26 cellular contexts compared by ENCODE assay signal in the genomic region with DNA sequence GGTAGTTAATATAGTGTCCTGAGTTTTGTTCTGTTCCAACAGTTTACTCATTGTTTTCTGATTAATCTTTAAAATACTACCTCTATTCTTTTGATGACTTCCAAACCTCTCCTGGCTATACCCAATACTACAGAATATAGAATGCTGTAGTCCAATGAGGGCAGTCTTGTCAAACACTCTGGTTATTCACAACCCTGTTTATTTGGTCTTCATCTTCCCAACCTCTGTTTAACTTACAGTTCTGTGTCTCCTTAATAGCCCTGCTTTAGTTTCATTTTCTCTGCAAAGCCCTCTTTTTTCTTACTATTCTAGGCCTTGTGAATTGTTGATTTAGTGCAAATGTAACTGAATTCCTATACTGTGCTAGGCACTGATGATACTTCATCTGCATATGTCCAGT. TPM values are rescaled to one million over a fixed set of nuclear protein-coding genes. Genes with fewer than 3 reads are reported as not detected.
A peak's percentile ranks its signal among the peaks of the same experiment; 100 is the strongest.
DNase-seq lines count a peak whose midpoint lies in the region; ATAC-seq and TF ChIP-seq lines count a peak whose summit lies in the region.
"Had no signal": no experiment of that assay in that cellular context is flagged by ENCODE, and none has a peak within 500 bp of the region (broad histone marks: within the 10 kb centered on the region; RNA-seq: fewer than 3 reads in every experiment).

No MANE protein-coding gene starts in this region.

- intact Hi-C loops in testis (cut with DNase I; ENCODE audit: low total_unique reads): no loop called here

- H3K4me1 ChIP-seq in testis: no peaks in the 10 kb centered on the region
- H3K4me1 ChIP-seq: BE2C had no signal

- TF ChIP-seq POLR2A in testis (IDR thresholded peaks at IDR 0.05): no peak

- peak overlapping the region in 1 of 2 donors; percentile 49 for H3K4me3 Mint-ChIP-seq in activated T-cell treated with anti-CD3 and anti-CD28 coated beads, Interleukin-2, amount 50 U/mL, for 72 hours
- H3K4me3 Mint-ChIP-seq in activated T-cell treated with anti-CD3 and anti-CD28 coated beads, Interleukin-2, amount 50 U/mL, for 24 hours: no peak overlapping the region
- peak overlapping the region; percentile 28 for H3K4me3 Mint-ChIP-seq in activated T-helper 17 cell treated with anti-CD3 and anti-CD28 coated beads, Interleukin-2, amount 50 U/mL, for 72 hours
- H3K4me3 Mint-ChIP-seq in immature natural killer cell (peak overlapping the region in 4 of 5 donors; percentile 2 to 60 (median 16)), osteocyte (ENCODE audit: unreplicated experiment) (peak overlapping the region; percentile 10)
- H3K4me3 Mint-ChIP-seq: H9, nephron had no signal

- no peak for ATAC-seq in activated T-cell treated with anti-CD3 and anti-CD28 coated beads, Interleukin-2, amount 50 U/mL, for 72 hours (replicated peaks in 1 of 2)
- ATAC-seq in activated T-helper 17 cell treated with anti-CD3 and anti-CD28 coated beads, Interleukin-2, amount 50 U/mL, for 72 hours (replicated peaks): no peak
- ATAC-seq: heart right ventricle had no signal

- H3K27ac ChIP-seq in testis: no peak overlapping the region
- H3K27ac ChIP-seq: heart right ventricle had no signal

- H3K36me3 ChIP-seq in testis (ENCODE audit: low read depth, missing control alignments): no peaks in the 10 kb centered on the region
- H3K36me3 ChIP-seq: BE2C, heart right ventricle had no signal

- H3K4me3 ChIP-seq in testis: no peak overlapping the region
- H3K4me3 ChIP-seq: heart right ventricle, smooth muscle cell had no signal

- H3K27me3 Mint-ChIP-seq in activated T-cell treated with anti-CD3 and anti-CD28 coated beads, Interleukin-2, amount 50 U/mL, for 72 hours (ENCODE audit: low read depth): no peaks in the 10 kb centered on the region
- H3K27me3 Mint-ChIP-seq in activated T-cell treated with anti-CD3 and anti-CD28 coated beads, Interleukin-2, amount 50 U/mL, for 24 hours: no peaks in the 10 kb centered on the region
- H3K27me3 Mint-ChIP-seq in activated T-helper 17 cell treated with anti-CD3 and anti-CD28 coated beads, Interleukin-2, amount 50 U/mL, for 72 hours: no peaks in the 10 kb centered on the region
- H3K27me3 Mint-ChIP-seq in immature natural killer cell (ENCODE audit: low read depth in 3 of 3): peaks cover 0 to 2% (median 0%) of the 10 kb centered on the region in 3 donors
- no peaks in the 10 kb centered on the region for H3K27me3 Mint-ChIP-seq in osteocyte (ENCODE audit: unreplicated experiment)

- H3K27ac Mint-ChIP-seq in activated T-cell treated with anti-CD3 and anti-CD28 coated beads, Interleukin-2, amount 50 U/mL, for 72 hours: peak overlapping the region; percentile 7
- H3K27ac Mint-ChIP-seq in activated T-cell treated with anti-CD3 and anti-CD28 coated beads, Interleukin-2, amount 50 U/mL, for 24 hours: no peak overlapping the region
- H3K27ac Mint-ChIP-seq in activated T-helper 17 cell treated with anti-CD3 and anti-CD28 coated beads, Interleukin-2, amount 50 U/mL, for 72 hours: no peak overlapping the region
- peak overlapping the region in 1 of 6 donors; percentile 50 for H3K27ac Mint-ChIP-seq in immature natural killer cell
- H3K27ac Mint-ChIP-seq in osteocyte (ENCODE audit: unreplicated experiment): peak overlapping the region; percentile 21
- H3K27ac Mint-ChIP-seq: H9 had no signal

- no peaks in the 10 kb centered on the region for H3K36me3 Mint-ChIP-seq in activated T-cell treated with anti-CD3 and anti-CD28 coated beads, Interleukin-2, amount 50 U/mL, for 72 hours (ENCODE audit: insufficient read depth in 2 of 2)
- no peaks in the 10 kb centered on the region for H3K36me3 Mint-ChIP-seq in activated T-cell treated with anti-CD3 and anti-CD28 coated beads, Interleukin-2, amount 50 U/mL, for 24 hours (ENCODE audit: low read depth)
- no peaks in the 10 kb centered on the region for H3K36me3 Mint-ChIP-seq in activated T-helper 17 cell treated with anti-CD3 and anti-CD28 coated beads, Interleukin-2, amount 50 U/mL, for 72 hours (ENCODE audit: low read depth)
- H3K36me3 Mint-ChIP-seq in immature natural killer cell (no peaks in the 10 kb centered on the region), osteocyte (ENCODE audit: unreplicated experiment) (no peaks in the 10 kb centered on the region)

- H3K27me3 ChIP-seq in testis: no peaks in the 10 kb centered on the region
- H3K27me3 ChIP-seq: BE2C, heart right ventricle had no signal

- DNase-seq in activated T-cell treated with anti-CD3 and anti-CD28 coated beads, Interleukin-2, amount 50 U/mL, for 72 hours: no peak
- DNase-seq in activated T-cell treated with anti-CD3 and anti-CD28 coated beads, Interleukin-2, amount 50 U/mL, for 24 hours: no peak
- peak in 1 of 3 donors; percentile 5 for DNase-seq in immature natural killer cell
- no peak for DNase-seq in osteocyte (ENCODE audit: extremely low spot score, unreplicated experiment)
- DNase-seq in testis: no peak
- DNase-seq in dedifferentiated amniotic fluid mesenchymal stem cell (ENCODE audit: extremely low spot score): no peak
- DNase-seq in cerebellar cortex (ENCODE audit: low spot score): no peak
- DNase-seq: 8988T; activated CD4-positive, alpha-beta T cell treated with anti-CD3 and anti-CD28 coated beads, Interleukin-2, amount 50 U/mL, for 1 hour; activated CD8-positive, alpha-beta memory T cell treated with anti-CD3 and anti-CD28 coated beads, Interleukin-2, amount 50 U/mL, for 4 hours; activated gamma-delta T cell; anterior cingulate cortex; BE2C; cerebellar nuclear complex; COR-L47; H9; heart right ventricle; KG1; MV-4-11; NCI-H1694 treated with DMSO at 0.1 percent for 48 hours; posterior cingulate gyrus; SHP77 treated with DMSO at 0.1 percent for 48 hours; stimulated activated CD4-positive, alpha-beta T cell treated with anti-CD3 and anti-CD28 coated beads, Interleukin-4, amount 100 ng/mL, for 24 hours had no signal

- H3K4me1 Mint-ChIP-seq in activated T-cell treated with anti-CD3 and anti-CD28 coated beads, Interleukin-2, amount 50 U/mL, for 72 hours (ENCODE audit: low read depth): peaks cover 35% of the 10 kb centered on the region
- peaks cover 36% of the 10 kb centered on the region for H3K4me1 Mint-ChIP-seq in activated T-cell treated with anti-CD3 and anti-CD28 coated beads, Interleukin-2, amount 50 U/mL, for 24 hours (ENCODE audit: low read depth)
- H3K4me1 Mint-ChIP-seq in activated T-helper 17 cell treated with anti-CD3 and anti-CD28 coated beads, Interleukin-2, amount 50 U/mL, for 72 hours: peaks cover 17% of the 10 kb centered on the region
- peaks cover 26 to 43% of the 10 kb centered on the region in 2 donors for H3K4me1 Mint-ChIP-seq in immature natural killer cell
- H3K4me1 Mint-ChIP-seq in osteocyte (ENCODE audit: unreplicated experiment): peaks cover 12% of the 10 kb centered on the region

- H3K9me3 Mint-ChIP-seq in activated T-cell treated with anti-CD3 and anti-CD28 coated beads, Interleukin-2, amount 50 U/mL, for 72 hours: no peaks in the 10 kb centered on the region
- H3K9me3 Mint-ChIP-seq in activated T-cell treated with anti-CD3 and anti-CD28 coated beads, Interleukin-2, amount 50 U/mL, for 24 hours: no peaks in the 10 kb centered on the region
- H3K9me3 Mint-ChIP-seq in activated T-helper 17 cell treated with anti-CD3 and anti-CD28 coated beads, Interleukin-2, amount 50 U/mL, for 72 hours: no peaks in the 10 kb centered on the region
- H3K9me3 Mint-ChIP-seq in immature natural killer cell (no peaks in the 10 kb centered on the region), osteocyte (ENCODE audit: unreplicated experiment) (no peaks in the 10 kb centered on the region)
- H3K9me3 Mint-ChIP-seq: H9, nephron had no signal

- no peak for TF ChIP-seq CTCF in osteocyte (IDR thresholded peaks at IDR 0.05)
- TF ChIP-seq CTCF in testis (IDR thresholded peaks at IDR 0.05): no peak

- H3K9me3 ChIP-seq in testis: no peaks in the 10 kb centered on the region
- H3K9me3 ChIP-seq: BE2C, heart right ventricle had no signal

RNA-seq across cellular contexts. Expression of a gene that starts 40.0 kb away (rescaled TPM):
- total RNA-seq in activated T-cell treated with anti-CD3 and anti-CD28 coated beads, Interleukin-2, amount 50 U/mL, for 72 hours: 1 to 10 TPM; 3.0 to 4.4 TPM
- total RNA-seq in activated T-helper 17 cell treated with anti-CD3 and anti-CD28 coated beads, Interleukin-2, amount 50 U/mL, for 72 hours: 1 to 10 TPM; 1.9 to 2.5 TPM
- polyA plus RNA-seq in immature natural killer cell: 1 to 10 TPM; 6.2 to 7.3 (median 6.5) TPM
- 12.5 and 12.9 TPM in 2 replicates for total RNA-seq in osteocyte
- total RNA-seq in testis: 10 to 100 TPM; 21.6 to 38.3 TPM
- 11.4 TPM for polyA plus RNA-seq in testis (ENCODE audit: insufficient read depth, low read depth, low replicate concordance)

Comparison
In these comparisons a context has a peak if more than half of its experiments do, and no peak if none do; other contexts are left out.
1. H3K27ac Mint-ChIP-seq: peak in activated T-cell treated with anti-CD3 and anti-CD28 coated beads, Interleukin-2, amount 50 U/mL, for 72 hours (single experiment) and osteocyte (single experiment); none in activated T-cell treated with anti-CD3 and anti-CD28 coated beads, Interleukin-2, amount 50 U/mL, for 24 hours (single experiment) and activated T-helper 17 cell treated with anti-CD3 and anti-CD28 coated beads, Interleukin-2, amount 50 U/mL, for 72 hours (single experiment).